Comparison of ENCODE assay signal across 12 cellular contexts in genomic region chr4:109973529-109973905, GRCh38.
A peak's percentile ranks its signal among the peaks of the same experiment; 100 is the strongest.
DNase-seq lines count a peak whose midpoint lies in the region; ATAC-seq and TF ChIP-seq lines count a peak whose summit lies in the region.
"Had no signal": no experiment of that assay in that cellular context is flagged by ENCODE, and none has a peak within 500 bp of the region (broad histone marks: within the 10 kb centered on the region; RNA-seq: fewer than 3 reads in every experiment).

No MANE protein-coding gene starts in this region.

- H3K27ac ChIP-seq in GM23338 (ENCODE audit: low read depth) (no peak overlapping the region), neuronal stem cell (replicated peaks; ENCODE audit: low read length) (no peak overlapping the region)

- no peak overlapping the region for H3K9ac ChIP-seq in Loucy (ENCODE audit: low read depth, low read length, poor library complexity, severe bottlenecking)
- no peak overlapping the region for H3K9ac ChIP-seq in iPS-15b (ENCODE audit: low read depth, low read length)
- H3K9ac ChIP-seq in neuronal stem cell (ENCODE audit: low read depth, low read length, poor library complexity): no peak overlapping the region

- TF ChIP-seq CTCF in GM23338 (conservative IDR thresholded peaks at IDR 0.05; ENCODE audit: low read depth in 2 of 2) (no peak), Loucy (conservative IDR thresholded peaks at IDR 0.05; ENCODE audit: low read length) (no peak)

- H3K4me1 Mint-ChIP-seq in GM23338: peaks cover 32% of the 10 kb centered on the region

- peak; percentile 86 for ATAC-seq in GM23338

- H3K9me3 ChIP-seq in Loucy (ENCODE audit: insufficient read depth, low read depth, low read length) (no peaks in the 10 kb centered on the region), iPS-15b (ENCODE audit: control insufficient read depth, insufficient read depth, low read length) (no peaks in the 10 kb centered on the region), neuronal stem cell (replicated peaks in 1 of 2; ENCODE audit: control insufficient read depth in 2 of 2, insufficient read depth in 1 of 2, low read depth in 1 of 2, low read length in 2 of 2) (no peaks in the 10 kb centered on the region)

- H3K79me1 ChIP-seq in neuronal stem cell (ENCODE audit: low read depth, low read length): no peaks in the 10 kb centered on the region

- no peaks in the 10 kb centered on the region for H3K36me3 ChIP-seq in GM23338 (ENCODE audit: insufficient read depth)
- no peaks in the 10 kb centered on the region for H3K36me3 ChIP-seq in Loucy (ENCODE audit: insufficient read depth, low read length)
- no peaks in the 10 kb centered on the region for H3K36me3 ChIP-seq in iPS-15b (ENCODE audit: control insufficient read depth, insufficient read depth, low read length)
- H3K36me3 ChIP-seq in neuronal stem cell (replicated peaks in 1 of 2; ENCODE audit: control insufficient read depth in 2 of 2, insufficient read depth in 2 of 2, low read length in 2 of 2): peaks cover 0 to 3% of the 10 kb centered on the region in 2 donors

- no peak overlapping the region for H4K8ac ChIP-seq in neuronal stem cell (ENCODE audit: low read depth, low read length)

- WGBS in neuronal stem cell (ENCODE audit: extremely low coverage in 2 of 2, insufficient read length in 2 of 2, insufficient replicate concordance in 1 of 2), 2 donors: no CpG with 5 or more reads among the region's 2 CpGs

- H3K18ac ChIP-seq in neuronal stem cell (ENCODE audit: low read length): no peak overlapping the region

- no peaks in the 10 kb centered on the region for H3K36me3 Mint-ChIP-seq in GM23338 (ENCODE audit: low read depth)
- H3K36me3 Mint-ChIP-seq: CD4-positive, alpha-beta memory T cell had no signal

- H2AK5ac ChIP-seq in neuronal stem cell (ENCODE audit: low read depth, low read length): no peak overlapping the region

- H3K27ac Mint-ChIP-seq in GM23338: no peak overlapping the region

- H3K4me3 ChIP-seq in GM23338 (peak overlapping the region; percentile 26; the same call in 1 of the 2 replicates), Loucy (ENCODE audit: low read length, poor library complexity, severe bottlenecking) (no peak overlapping the region), iPS-15b (ENCODE audit: low read depth, low read length) (peak overlapping the region; percentile 15), neuronal stem cell (ENCODE audit: low read length in 2 of 2) (no peak overlapping the region)

- no peak overlapping the region for H3K4ac ChIP-seq in neuronal stem cell (ENCODE audit: low read length)

- H3K4me2 ChIP-seq in GM23338 (peak overlapping the region; percentile 67; the same call in 1 of the 2 replicates), Loucy (ENCODE audit: low read depth, low read length, poor library complexity, severe bottlenecking) (no peak overlapping the region), neuronal stem cell (ENCODE audit: insufficient read depth, low read length, poor library complexity, severe bottlenecking) (no peak overlapping the region)

- H2BK12ac ChIP-seq in neuronal stem cell (ENCODE audit: low read length): no peak overlapping the region

- no peaks in the 10 kb centered on the region for H3F3A ChIP-seq in GM23338 (replicated peaks; ENCODE audit: low read depth)
- no peaks in the 10 kb centered on the region for H3F3A ChIP-seq in Loucy (ENCODE audit: low read depth)

- no peak overlapping the region for H3K23ac ChIP-seq in neuronal stem cell (ENCODE audit: low read depth, low read length, poor library complexity)

- H3K27me3 ChIP-seq in GM23338 (ENCODE audit: insufficient read depth) (no peaks in the 10 kb centered on the region), Loucy (ENCODE audit: insufficient read depth, low read length, poor library complexity, severe bottlenecking) (no peaks in the 10 kb centered on the region), iPS-15b (ENCODE audit: control insufficient read depth, insufficient read depth, low read length) (no peaks in the 10 kb centered on the region), neuronal stem cell (ENCODE audit: control insufficient read depth in 3 of 3, insufficient read depth in 3 of 3, low read depth in 1 of 3, low read length in 3 of 3) (no peaks in the 10 kb centered on the region)

- H3K9me2 ChIP-seq in GM23338 (ENCODE audit: insufficient read depth) (no peaks in the 10 kb centered on the region), Loucy (replicated peaks; ENCODE audit: low read depth, low read length) (no peaks in the 10 kb centered on the region)

- in situ Hi-C loops in ACHN (cut with HindIII; ENCODE audit: low pct_ligation_motif_present, low pct_unique_long_range_greater_than_20kb, low sequenced_read_pairs): no loop called here

- H2AFZ ChIP-seq in GM23338 (peak overlapping the region; percentile 52; the same call in 1 of the 2 replicates), Loucy (ENCODE audit: low read length) (peak overlapping the region; percentile 71), neuronal stem cell (ENCODE audit: low read length) (peak overlapping the region; percentile 11)

- no peak overlapping the region for H2BK120ac ChIP-seq in neuronal stem cell (ENCODE audit: low read depth, low read length)

- no peaks in the 10 kb centered on the region for H3K9me3 Mint-ChIP-seq in GM23338
- H3K9me3 Mint-ChIP-seq: CD4-positive, alpha-beta memory T cell had no signal

- no peak overlapping the region for H3K14ac ChIP-seq in neuronal stem cell (ENCODE audit: low read length)

- no peak overlapping the region for H4K91ac ChIP-seq in neuronal stem cell (ENCODE audit: low read depth, low read length, poor library complexity)

- H2BK15ac ChIP-seq in neuronal stem cell (ENCODE audit: low read length): no peak overlapping the region

- H3K79me2 ChIP-seq in GM23338 (replicated peaks; ENCODE audit: insufficient read depth) (no peaks in the 10 kb centered on the region), Loucy (ENCODE audit: insufficient read depth, low read length) (no peaks in the 10 kb centered on the region)

- no peak overlapping the region for H2BK5ac ChIP-seq in neuronal stem cell (ENCODE audit: low read length)

- H4K20me1 ChIP-seq in GM23338 (replicated peaks; ENCODE audit: insufficient read depth) (no peaks in the 10 kb centered on the region), Loucy (ENCODE audit: insufficient read depth, low read length, poor library complexity, severe bottlenecking) (no peaks in the 10 kb centered on the region)

- no peaks in the 10 kb centered on the region for H3K27me3 Mint-ChIP-seq in GM23338 (ENCODE audit: insufficient read depth, low read depth, poor library complexity)

- peak overlapping the region; percentile 49 for H3K4me3 Mint-ChIP-seq in GM23338
- H3K4me3 Mint-ChIP-seq: CD4-positive, alpha-beta memory T cell had no signal

- peaks cover 17% of the 10 kb centered on the region for H3K4me1 ChIP-seq in GM23338 (ENCODE audit: insufficient read depth)
- H3K4me1 ChIP-seq in Loucy (ENCODE audit: insufficient read depth, low read length, poor library complexity, severe bottlenecking): peaks cover 31% of the 10 kb centered on the region
- H3K4me1 ChIP-seq in iPS-15b (ENCODE audit: control insufficient read depth, insufficient read depth, low read length): peaks cover 9% of the 10 kb centered on the region
- peaks cover under 1 to 9% of the 10 kb centered on the region in 2 donors for H3K4me1 ChIP-seq in neuronal stem cell (ENCODE audit: control insufficient read depth in 2 of 2, insufficient read depth in 1 of 2, low read depth in 1 of 2, low read length in 2 of 2)

- no peak for DNase-seq in GM23338 (ENCODE audit: low spot score)
- no peak for DNase-seq in neuronal stem cell (ENCODE audit: low spot score)
- DNase-seq in GM03348 (ENCODE audit: low spot score): no peak
- no peak for DNase-seq in ACHN
- no peak for DNase-seq in cerebellum (ENCODE audit: low spot score)
- DNase-seq: CD4-positive, alpha-beta memory T cell; NCI-H1092; NCI-H1694; NCI-H2107; NCI-H226 had no signal

Comparison
In these comparisons a context has a peak if more than half of its experiments do, and no peak if none do; other contexts are left out.
1. H2AFZ ChIP-seq: peak in every context shown above with its lines; median percentile 71 in Loucy; 52 in GM23338; 11 in neuronal stem cell.
2. H3K4me3 ChIP-seq: peak in GM23338 (single experiment) and iPS-15b (single experiment); none in Loucy (single experiment) and neuronal stem cell (0 of 2).